In the genomic region with DNA sequence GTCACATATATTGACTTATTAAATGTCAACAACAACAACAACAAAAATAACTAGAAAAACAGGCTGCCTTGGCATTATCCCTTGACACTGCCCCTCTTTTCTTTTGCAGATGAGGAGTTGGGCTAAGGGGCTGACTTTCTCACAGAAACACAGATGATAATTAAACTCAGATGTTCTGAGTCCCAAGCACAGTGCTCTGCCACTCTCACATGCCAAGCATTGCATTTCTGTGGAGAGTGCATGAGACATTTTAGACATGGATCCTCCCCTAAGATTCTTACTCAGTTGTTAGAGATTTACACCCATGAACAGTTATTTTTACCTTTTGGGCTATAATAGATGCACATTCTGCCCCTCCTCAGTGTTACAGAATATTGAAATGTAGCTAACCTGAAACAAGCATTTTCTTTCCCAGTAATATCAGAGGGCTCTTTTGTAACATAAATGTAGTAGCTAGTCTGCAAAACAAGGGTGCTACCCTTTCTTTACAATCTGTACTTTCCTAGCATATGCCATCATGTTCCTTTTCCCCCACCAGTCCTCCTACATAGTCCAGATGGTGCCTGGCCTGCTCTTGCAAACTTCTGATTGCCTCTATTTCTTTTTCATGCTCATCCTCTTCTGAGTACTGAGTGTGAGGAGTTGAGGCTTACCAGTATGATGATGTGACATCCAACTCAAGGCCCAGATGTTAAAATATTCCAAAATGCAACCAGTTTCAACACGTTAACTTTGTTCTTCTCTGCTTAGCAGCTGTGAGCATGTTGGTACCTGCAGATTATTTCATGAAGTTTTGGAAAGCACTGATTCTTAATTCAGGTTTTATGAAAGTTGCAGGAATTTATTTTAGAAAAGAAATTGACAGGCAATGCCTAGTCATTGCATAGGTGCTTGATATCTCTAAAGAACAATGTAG, we compare ENCODE assay signal across 1 cellular context.
TF ChIP-seq lines count a peak whose summit lies in the region.

No MANE protein-coding gene starts in this region.

TF ChIP-seq in IMR-90, 13 proteins besides CTCF, POLR2A, EP300 and RAD21:
- TF ChIP-seq RCOR1 (IDR thresholded peaks at IDR 0.05; ENCODE audit: insufficient replicate concordance, low read length) (no peak), SMC3 (IDR thresholded peaks at IDR 0.05; ENCODE audit: low read depth, low read length) (no peak), CHD1 (IDR thresholded peaks at IDR 0.05; ENCODE audit: low read depth, low read length) (no peak), BHLHE40 (IDR thresholded peaks at IDR 0.05; ENCODE audit: low read depth, low read length) (no peak), MAFK (IDR thresholded peaks at IDR 0.05; ENCODE audit: low read depth, low read length) (no peak), NFE2L2 (IDR thresholded peaks at IDR 0.05; ENCODE audit: low read depth, low read length) (no peak)
- TF ChIP-seq, protein P1, sequence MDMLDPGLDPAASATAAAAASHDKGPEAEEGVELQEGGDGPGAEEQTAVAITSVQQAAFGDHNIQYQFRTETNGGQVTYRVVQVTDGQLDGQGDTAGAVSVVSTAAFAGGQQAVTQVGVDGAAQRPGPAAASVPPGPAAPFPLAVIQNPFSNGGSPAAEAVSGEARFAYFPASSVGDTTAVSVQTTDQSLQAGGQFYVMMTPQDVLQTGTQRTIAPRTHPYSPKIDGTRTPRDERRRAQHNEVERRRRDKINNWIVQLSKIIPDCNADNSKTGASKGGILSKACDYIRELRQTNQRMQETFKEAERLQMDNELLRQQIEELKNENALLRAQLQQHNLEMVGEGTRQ (IDR thresholded peaks at IDR 0.05; ENCODE audit: low read depth, low read length): no peak
